Comparison of ENCODE assay signal across 1 cellular context in genomic region chr17:45138911-45139532, GRCh38.
A peak's percentile ranks its signal among the peaks of the same experiment; 100 is the strongest.
TF ChIP-seq lines count a peak whose summit lies in the region.

No MANE protein-coding gene starts in this region.

TF ChIP-seq in HEK293, 187 proteins besides CTCF, POLR2A, EP300 and RAD21 (continued from another document):
- TF ChIP-seq ZNF302 (tag by site-specific recombination; IDR thresholded peaks at IDR 0.05; ENCODE audit: low read depth) (no peak), ZSCAN23 (tag by site-specific recombination; IDR thresholded peaks at IDR 0.05) (no peak), KLF1 (tag by site-specific recombination; IDR thresholded peaks at IDR 0.05) (peak; percentile 49; the same call in 1 of the 2 replicates)
